Comparison of ENCODE assay signal across 8 cellular contexts in the genomic region with DNA sequence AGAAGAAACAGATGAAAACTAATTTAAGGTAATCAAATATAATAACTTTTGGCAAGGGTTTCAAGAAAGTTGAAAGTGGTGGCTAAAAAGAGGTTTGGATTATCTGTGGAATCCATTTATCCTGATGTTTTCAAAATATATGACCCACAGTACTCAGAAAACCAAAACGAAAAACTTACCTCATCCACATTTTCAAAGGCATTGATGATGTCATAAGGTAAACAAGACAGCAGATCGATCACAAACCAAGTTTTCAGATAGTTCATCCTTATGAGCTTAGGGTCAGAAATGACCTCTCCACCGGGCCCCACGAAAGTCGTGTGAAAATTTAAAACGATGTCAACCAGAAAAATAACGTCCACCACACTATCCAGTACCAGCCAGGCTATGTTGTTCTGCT.
"Had no signal": no experiment of that assay in that cellular context is flagged by ENCODE, and none has a peak within 500 bp of the region (broad histone marks: within the 10 kb centered on the region; RNA-seq: fewer than 3 reads in every experiment).

No MANE protein-coding gene starts in this region.

- ATAC-seq: GM12878 had no signal

- FAIRE-seq: G401.6, GM12878, GM12891, GM12892, GM18507, GM19239 had no signal

- DNase-seq: GDM1, GF-D8 had no signal

- H3K4me3 ChIP-seq: GM12878 had no signal
